ENCODE assay signal across 8 cellular contexts in genomic region chr15:64151727-64152506, GRCh38. TPM values are rescaled to one million over a fixed set of nuclear protein-coding genes. Genes with fewer than 3 reads are reported as not detected.
DNase-seq lines count a peak whose midpoint lies in the region; ATAC-seq and TF ChIP-seq lines count a peak whose summit lies in the region.

Gene SNX22 (plus strand): TSS chr15:64151731. CDS start chr15:64151776, 45 bp downstream.

- intact Hi-C loops in OCI-LY7 (cut with micrococcal nuclease; ENCODE audit: unreplicated experiment): loop anchor here (2.0 to 5.0 kb wide), 3 partner anchors 320 to 540 kb away; partner anchors contain the start of gene HERC1
- intact Hi-C loops in vagina (cut with DNase I): loop anchor here (10.0 kb wide), 1 partner anchor 57 kb away; the partner anchor contains the start of genes CIAO2A and SNX1

- peaks cover 41% of the 10 kb centered on the region for H3K36me3 ChIP-seq in OCI-LY7 (ENCODE audit: insufficient read depth, low read length)
- H3K36me3 ChIP-seq in mesodermal cell (ENCODE audit: control insufficient read depth, insufficient read depth, low read length): peaks cover 21% of the 10 kb centered on the region
- H3K36me3 ChIP-seq in vagina: peaks cover 0 to 21% of the 10 kb centered on the region in 2 donors

- TF ChIP-seq POLR2A in vagina (IDR thresholded peaks at IDR 0.05): no peak

- no peaks in the 10 kb centered on the region for H3K9me2 ChIP-seq in OCI-LY7 (ENCODE audit: insufficient read depth, low read length)

- H3K4me1 Mint-ChIP-seq in chondrocyte (ENCODE audit: low read depth): peaks cover 13% of the 10 kb centered on the region

- no peaks in the 10 kb centered on the region for H3K27me3 ChIP-seq in vagina

- ATAC-seq in GM21723 (IDR thresholded peaks at IDR 0.05; ENCODE audit: unreplicated experiment) (peak; percentile 21), HG03460 (IDR thresholded peaks at IDR 0.05; ENCODE audit: unreplicated experiment) (no peak)

- POLR2A ChIA-PET in OCI-LY7 (lab: Charles Lee): interaction anchor here (0.6 to 2.7 kb wide), 5 partner anchors 11 to 1582 kb away, joined by 3 to 10 read pairs (median 3); partner anchors contain the start of genes CIAO2A, PPIB and SNX1

- 1 to 2% methylated on average over 69 to 75 of the region's 83 CpGs for WGBS in mesodermal cell (ENCODE audit: insufficient coverage in 2 of 2), 2 experiments

- H3K4me3 Mint-ChIP-seq in chondrocyte (ENCODE audit: unreplicated experiment): peak within 1 kb of the TSS; percentile 61

- H3K27ac ChIP-seq in OCI-LY7 (ENCODE audit: low read depth, low read length, poor library complexity, severe bottlenecking): peak within 1 kb of the TSS; percentile 93
- no peak within 1 kb of the TSS for H3K27ac ChIP-seq in mesodermal cell (ENCODE audit: low read depth, low read length, severe bottlenecking)
- peak within 1 kb of the TSS; percentile 0 for H3K27ac ChIP-seq in vagina

- peak within 1 kb of the TSS; percentile 95 for H3K4me2 ChIP-seq in OCI-LY7 (ENCODE audit: low read length)

- H4K20me1 ChIP-seq in OCI-LY7 (ENCODE audit: insufficient read depth, low read length): 0 out of 2 replicates have a peak, but pooled peaks cover 4% of the 10 kb centered on the region

- H3K36me3 Mint-ChIP-seq in chondrocyte (ENCODE audit: low read depth): peaks cover 11% of the 10 kb centered on the region

- no peaks in the 10 kb centered on the region for H3K9me3 ChIP-seq in OCI-LY7 (ENCODE audit: low read length)
- H3K9me3 ChIP-seq in mesodermal cell (ENCODE audit: control insufficient read depth, low read length): no peaks in the 10 kb centered on the region
- H3K9me3 ChIP-seq in vagina: no peaks in the 10 kb centered on the region

- no peaks in the 10 kb centered on the region for H3K27me3 Mint-ChIP-seq in chondrocyte (ENCODE audit: low read depth)

- no peak within 1 kb of the TSS for H3K27ac Mint-ChIP-seq in chondrocyte (ENCODE audit: unreplicated experiment)

- peak; percentile 42 for DNase-seq in GM03348 (ENCODE audit: low spot score)
- peak; percentile 61 for DNase-seq in OCI-LY7 (ENCODE audit: low spot score)
- no peak for DNase-seq in chondrocyte (ENCODE audit: low spot score)
- DNase-seq in vagina (ENCODE audit: extremely low spot score in 2 of 2): no peak
- no peak for DNase-seq in glomerular visceral epithelial cell (ENCODE audit: extremely low spot score)

- peak within 1 kb of the TSS; percentile 51 for H2AFZ ChIP-seq in OCI-LY7 (ENCODE audit: low read length)

- no peak for TF ChIP-seq CTCF in OCI-LY7 (conservative IDR thresholded peaks at IDR 0.05; ENCODE audit: low read length)
- no peak for TF ChIP-seq CTCF in chondrocyte (IDR thresholded peaks at IDR 0.05)
- no peak for TF ChIP-seq CTCF in vagina (IDR thresholded peaks at IDR 0.05)

- no TSS peak for BruUV-seq in OCI-LY7 (replicated peaks; lab: Mats Ljungman, UMichigan)

- CTCF ChIA-PET in OCI-LY7 (lab: Charles Lee; ENCODE audit: unreplicated experiment): interaction anchor here (0.6 to 0.8 kb wide), 2 partner anchors 13 to 59 kb away, joined by 3 to 4 read pairs; no protein-coding TSS in a partner anchor

- H3K4me3 ChIP-seq in OCI-LY7 (ENCODE audit: low read depth, low read length, poor library complexity, severe bottlenecking) (peak within 1 kb of the TSS; percentile 90), mesodermal cell (ENCODE audit: extremely low read depth, insufficient read depth, low read length, poor library complexity, severe bottlenecking) (peak within 1 kb of the TSS; percentile 48), vagina (peak within 1 kb of the TSS; percentile 39 to 40)

- H3K9me3 Mint-ChIP-seq in chondrocyte (ENCODE audit: low read depth): no peaks in the 10 kb centered on the region

- H3K79me2 ChIP-seq in OCI-LY7 (ENCODE audit: insufficient read depth, low read depth, low read length): peaks cover 32% of the 10 kb centered on the region; the same call in 1 of the 2 replicates

- H3K4me1 ChIP-seq in OCI-LY7 (ENCODE audit: insufficient read depth, low read length, poor library complexity, severe bottlenecking) (peaks cover 35% of the 10 kb centered on the region), mesodermal cell (ENCODE audit: control insufficient read depth, insufficient read depth, low read length, poor library complexity, severe bottlenecking) (peaks cover 9% of the 10 kb centered on the region), vagina (peaks cover 35% of the 10 kb centered on the region)

RNA-seq across cellular contexts. Expression of gene SNX22, which starts in this region (rescaled TPM):
- total RNA-seq in OCI-LY7 (2014; rRNA removed; shearing (Covaris generic)): 63.1 and 65.7 TPM in 2 replicates
- total RNA-seq in OCI-LY7 (2022) (61.6 and 68.8 TPM in 2 replicates), chondrocyte (0.15 to 0.28 TPM (median 0.27 TPM) in 3 replicates), vagina (not detected)
- polyA plus RNA-seq in mesodermal cell (2013, experiment 1 of 2): not detected
- polyA plus RNA-seq in mesodermal cell (2013, experiment 2 of 2): 0.15 TPM

Comparison
In these comparisons a context has a peak if more than half of its experiments do, and no peak if none do; other contexts are left out.
1. RNA of gene SNX22 (total RNA-seq): 61.6 to 68.8 TPM in OCI-LY7; 0.15 to 0.28 TPM in chondrocyte and not detected in vagina (single experiment); every median in the first group is over 10 times any median in the second.
2. DNase-seq: peak in GM03348 (single experiment) and OCI-LY7 (single experiment); none in chondrocyte (single experiment), vagina (0 of 2) and glomerular visceral epithelial cell (single experiment).
3. H3K4me3 ChIP-seq: peak in every context shown above with its lines; median percentile 90 in OCI-LY7; 48 in mesodermal cell; 40 in vagina.